In genomic region chr21:46229133-46229922, GRCh38 we compare ENCODE assay signal across 8 cellular contexts. TPM values are rescaled to one million over a fixed set of nuclear protein-coding genes. Genes with fewer than 3 reads are reported as not detected.
DNase-seq lines count a peak whose midpoint lies in the region; ATAC-seq and TF ChIP-seq lines count a peak whose summit lies in the region.

No MANE protein-coding gene starts in this region.

- peak overlapping the region; percentile 86 for H3K9ac ChIP-seq in HUES6 (ENCODE audit: low read length)

- H3K27me3 ChIP-seq in DOHH2 (ENCODE audit: control insufficient read depth, low read length) (no peaks in the 10 kb centered on the region), HUES6 (ENCODE audit: control insufficient read depth, insufficient read depth, low read length) (no peaks in the 10 kb centered on the region), esophagus (ENCODE audit: control insufficient read depth in 1 of 2, insufficient read depth in 2 of 2, low read length in 2 of 2) (no peaks in the 10 kb centered on the region)

- DNase-seq in SW480 (ENCODE audit: low spot score) (peak; percentile 52), neural crest cell (ENCODE audit: low read depth, low spot score) (no peak)

- peak; percentile 25 for ATAC-seq in GM19455 (IDR thresholded peaks at IDR 0.05; ENCODE audit: unreplicated experiment)
- no peak for ATAC-seq in HG03457 (IDR thresholded peaks at IDR 0.05; ENCODE audit: unreplicated experiment)
- no peak for ATAC-seq in HG03571 (IDR thresholded peaks at IDR 0.05; ENCODE audit: unreplicated experiment)

- H4K20me1 ChIP-seq in DOHH2 (ENCODE audit: control insufficient read depth, insufficient read depth, low read depth, low read length): peaks cover 9% of the 10 kb centered on the region

- no peaks in the 10 kb centered on the region for H3K9me2 ChIP-seq in DOHH2 (replicated peaks; ENCODE audit: control insufficient read depth, low read length)

- H3K27me3 Mint-ChIP-seq in neural crest cell (ENCODE audit: low read depth): peaks cover 2% of the 10 kb centered on the region

- H3K4me2 ChIP-seq in DOHH2 (ENCODE audit: low read length): peak overlapping the region; percentile 93

- no peaks in the 10 kb centered on the region for H3K9me3 ChIP-seq in DOHH2 (ENCODE audit: control insufficient read depth, insufficient read depth, low read length)
- H3K9me3 ChIP-seq in HUES6 (ENCODE audit: control insufficient read depth, insufficient read depth, low read depth, low read length): peaks cover 33% of the 10 kb centered on the region
- H3K9me3 ChIP-seq in esophagus (ENCODE audit: control insufficient read depth in 2 of 2, insufficient read depth in 1 of 2, low read depth in 1 of 2, low read length in 1 of 2): no peaks in the 10 kb centered on the region

- H3K4me1 ChIP-seq in DOHH2 (ENCODE audit: control insufficient read depth, low read length) (peaks cover 37% of the 10 kb centered on the region), HUES6 (ENCODE audit: control insufficient read depth, insufficient read depth, low read length) (peaks cover 12% of the 10 kb centered on the region; the same call in 1 of the 2 replicates), esophagus (ENCODE audit: control insufficient read depth in 2 of 2, insufficient read depth in 2 of 2, low read length in 1 of 2) (peaks cover 0 to 14% of the 10 kb centered on the region in 2 donors)

- WGBS in esophagus, 2 donors: 3 to 4% methylated on average over 53 to 71 of the region's 72 CpGs

- H3K4me1 Mint-ChIP-seq in neural crest cell: peaks cover 46% of the 10 kb centered on the region

- peak overlapping the region; percentile 84 for H3K4me3 ChIP-seq in DOHH2 (ENCODE audit: low read length)
- H3K4me3 ChIP-seq in HUES6 (ENCODE audit: low read depth, low read length): peak overlapping the region; percentile 76
- H3K4me3 ChIP-seq in esophagus (ENCODE audit: low read depth in 1 of 2, low read length in 2 of 2): peak overlapping the region; percentile 61 to 76

- H3K36me3 ChIP-seq in DOHH2 (ENCODE audit: control insufficient read depth, low read length) (peaks cover 80% of the 10 kb centered on the region), HUES6 (ENCODE audit: control insufficient read depth, insufficient read depth, low read length) (peaks cover 55% of the 10 kb centered on the region), esophagus (ENCODE audit: control insufficient read depth in 2 of 2, insufficient read depth in 2 of 2, low read length in 1 of 2) (peaks cover 0 to 6% of the 10 kb centered on the region in 2 donors)

- H3K79me2 ChIP-seq in DOHH2 (ENCODE audit: control insufficient read depth, low read length): peaks cover 77% of the 10 kb centered on the region

- TF ChIP-seq CTCF in DOHH2 (IDR thresholded peaks at IDR 0.05; ENCODE audit: low read depth, low read length, poor library complexity, severe bottlenecking): peak; percentile 53
- TF ChIP-seq CTCF in neural crest cell (conservative IDR thresholded peaks at IDR 0.05): peak; percentile 59

- H3K4me3 Mint-ChIP-seq in neural crest cell: peak overlapping the region; percentile 89

- H3F3A ChIP-seq in DOHH2 (ENCODE audit: control insufficient read depth, insufficient read depth): 0 out of 2 replicates have a peak, but pooled peaks cover 6% of the 10 kb centered on the region

- peaks cover 28% of the 10 kb centered on the region for H3K9me3 Mint-ChIP-seq in neural crest cell

- peak overlapping the region; percentile 55 for H3K27ac ChIP-seq in DOHH2 (ENCODE audit: low read depth, low read length)
- H3K27ac ChIP-seq in HUES6 (ENCODE audit: low read depth, low read length): peak overlapping the region; percentile 81; the same call in 1 of the 2 replicates
- peak overlapping the region; percentile 46 to 47 for H3K27ac ChIP-seq in esophagus (ENCODE audit: low read depth in 2 of 2, low read length in 1 of 2)

- H3K36me3 Mint-ChIP-seq in neural crest cell (ENCODE audit: low read depth): peaks cover 69% of the 10 kb centered on the region

- H3K27ac Mint-ChIP-seq in neural crest cell (ENCODE audit: unreplicated experiment): peak overlapping the region; percentile 99

RNA-seq across cellular contexts. Expression of gene LSS, which starts 0.8 kb away (rescaled TPM):
- 10 to 100 TPM; 41.9 to 57.6 TPM for polyA plus RNA-seq in esophagus
- total RNA-seq in neural crest cell: 218 and 225 TPM in 2 replicates

RNA-seq across cellular contexts. Expression of gene SPATC1L, which starts 45.1 kb away (rescaled TPM):
- polyA plus RNA-seq in esophagus: 1 to 10 TPM; 5.2 to 9.3 TPM
- total RNA-seq in neural crest cell: 27.5 and 28.1 TPM in 2 replicates

RNA-seq across cellular contexts. Expression of gene MCM3AP, which starts 56.1 kb away (rescaled TPM):
- 10 to 100 TPM; 27.1 to 29.2 TPM for polyA plus RNA-seq in esophagus
- 142 and 153 TPM in 2 replicates for total RNA-seq in neural crest cell

RNA-seq across cellular contexts. Expression of gene YBEY, which starts 56.8 kb away (rescaled TPM):
- 10 to 100 TPM in 1 of 2 donors, 1 to 10 TPM in 1; 7.1 to 11.9 TPM for polyA plus RNA-seq in esophagus
- 23.0 and 23.1 TPM in 2 replicates for total RNA-seq in neural crest cell
